8 cellular contexts compared by ENCODE assay signal in the genomic region with DNA sequence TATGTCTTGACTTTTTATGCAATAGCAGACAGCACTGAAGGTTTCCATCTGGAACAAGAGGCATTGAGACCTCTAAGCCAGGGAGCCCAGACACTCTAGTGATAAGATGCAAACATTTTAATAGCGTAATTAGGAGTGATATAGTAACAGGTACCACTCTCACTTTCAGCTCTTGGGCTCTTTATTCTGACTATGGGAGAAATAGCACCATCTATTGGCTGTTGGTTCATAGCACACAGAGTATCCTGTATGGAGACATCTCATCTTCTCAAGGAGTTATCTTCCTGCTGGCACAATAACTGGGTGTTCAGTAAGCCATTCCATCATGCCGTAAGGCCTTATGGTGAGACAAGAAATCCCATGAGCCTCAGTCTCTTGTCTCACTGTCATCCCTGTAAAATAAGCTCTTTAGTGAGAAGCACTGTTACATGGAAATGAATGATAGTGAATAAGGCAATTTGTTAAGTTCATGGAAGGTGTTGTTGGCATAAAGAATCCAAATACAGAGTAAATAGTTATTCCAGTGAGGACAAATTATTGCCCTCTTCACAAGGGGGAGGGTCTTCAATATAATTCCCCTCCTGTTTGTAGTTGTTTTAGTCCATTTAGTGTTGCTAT. TPM values are rescaled to one million over a fixed set of nuclear protein-coding genes. Genes with fewer than 3 reads are reported as not detected.
A peak's percentile ranks its signal among the peaks of the same experiment; 100 is the strongest.
DNase-seq lines count a peak whose midpoint lies in the region; ATAC-seq, FAIRE-seq and TF ChIP-seq lines count a peak whose summit lies in the region.

No MANE protein-coding gene starts in this region.

- H3K9ac ChIP-seq in KMS-11 (no peak overlapping the region), kidney (ENCODE audit: low read length in 2 of 2) (no peak overlapping the region)

- TF ChIP-seq CTCF in CD4-positive, alpha-beta T cell (IDR thresholded peaks at IDR 0.05): peak; percentile 42
- peak; percentile 73 for TF ChIP-seq CTCF in KMS-11 (conservative IDR thresholded peaks at IDR 0.05; ENCODE audit: low read depth, low read length)
- TF ChIP-seq CTCF in WERI-Rb-1 (IDR thresholded peaks at IDR 0.05; ENCODE audit: low read depth, low read length): peak; percentile 71
- peak; percentile 47 for TF ChIP-seq CTCF in kidney (IDR thresholded peaks at IDR 0.05; ENCODE audit: borderline replicate concordance, extremely low read depth, insufficient read depth)

- POLR2A ChIA-PET in CD4-positive, alpha-beta T cell (lab: Charles Lee): no interaction called here

- H3K27ac ChIP-seq in CD4-positive, alpha-beta T cell (ENCODE audit: low read depth, low read length): no peak overlapping the region
- H3K27ac ChIP-seq in KMS-11 (no peak overlapping the region), WERI-Rb-1 (no peak overlapping the region), kidney (ENCODE audit: low read depth in 2 of 2, low read length in 2 of 2) (no peak overlapping the region)

- no peak overlapping the region for H3K4me2 ChIP-seq in KMS-11

- H3K27me3 ChIP-seq in CD4-positive, alpha-beta T cell (ENCODE audit: control insufficient read depth, insufficient read depth, low read length): no peaks in the 10 kb centered on the region
- no peaks in the 10 kb centered on the region for H3K27me3 ChIP-seq in KMS-11 (ENCODE audit: insufficient read depth, low read depth)
- H3K27me3 ChIP-seq in WERI-Rb-1 (ENCODE audit: insufficient read depth, low read depth, severe bottlenecking): no peaks in the 10 kb centered on the region
- no peaks in the 10 kb centered on the region for H3K27me3 ChIP-seq in H7 (ENCODE audit: control insufficient read depth, insufficient read depth, low read length)
- H3K27me3 ChIP-seq in MG63: no peaks in the 10 kb centered on the region

- no peaks in the 10 kb centered on the region for H3K9me3 ChIP-seq in CD4-positive, alpha-beta T cell (ENCODE audit: control insufficient read depth, low read length)
- H3K9me3 ChIP-seq in WERI-Rb-1 (ENCODE audit: severe bottlenecking) (peaks cover 3% of the 10 kb centered on the region), kidney (ENCODE audit: control insufficient read depth in 1 of 2, low read length in 2 of 2) (no peaks in the 10 kb centered on the region), MG63 (no peaks in the 10 kb centered on the region)

- FAIRE-seq in kidney (lab: Jason Lieb, UNC): no peak

- no peaks in the 10 kb centered on the region for H3K9me3 Mint-ChIP-seq in CD4-positive, alpha-beta T cell

- CTCF ChIA-PET in CD4-positive, alpha-beta T cell (lab: Charles Lee): no interaction called here

- no peak overlapping the region for H2AFZ ChIP-seq in KMS-11 (ENCODE audit: low read depth)

- no peak overlapping the region for H3K27ac Mint-ChIP-seq in CD4-positive, alpha-beta T cell

- H3K27me3 Mint-ChIP-seq in CD4-positive, alpha-beta T cell: no peaks in the 10 kb centered on the region

- no peaks in the 10 kb centered on the region for H3K79me2 ChIP-seq in KMS-11 (ENCODE audit: insufficient read depth, low read depth)

- no peaks in the 10 kb centered on the region for H3K4me1 ChIP-seq in KMS-11 (ENCODE audit: low read depth, poor library complexity, severe bottlenecking)
- H3K4me1 ChIP-seq in kidney (ENCODE audit: control insufficient read depth in 1 of 2, insufficient read depth in 1 of 2, low read depth in 1 of 2, low read length in 2 of 2): peaks cover 0 to 5% of the 10 kb centered on the region in 2 donors

- no peak for DNase-seq in CD4-positive, alpha-beta T cell
- DNase-seq in WERI-Rb-1: no peak
- no peak for DNase-seq in kidney
- no peak for DNase-seq in H7
- no peak for DNase-seq in MG63
- DNase-seq in activated CD8-positive, alpha-beta memory T cell treated with anti-CD3 and anti-CD28 coated beads for 24 hours: no peak

- H4K20me1 ChIP-seq in KMS-11 (ENCODE audit: insufficient read depth): no peaks in the 10 kb centered on the region

- H3K36me3 ChIP-seq in KMS-11 (ENCODE audit: insufficient read depth) (no peaks in the 10 kb centered on the region), WERI-Rb-1 (peaks cover 48% of the 10 kb centered on the region), kidney (ENCODE audit: control insufficient read depth in 1 of 2, insufficient read depth in 2 of 2, low read length in 2 of 2) (peaks cover 6% of the 10 kb centered on the region in 2 donors), H7 (replicated peaks; ENCODE audit: control insufficient read depth, insufficient read depth, low read length) (peaks cover 2% of the 10 kb centered on the region), MG63 (peaks cover 32% of the 10 kb centered on the region)

- H3K4me3 ChIP-seq in KMS-11 (IDR thresholded peaks at IDR 0.05; ENCODE audit: insufficient read depth, low read depth, low read length) (no peak overlapping the region), WERI-Rb-1 (ENCODE audit: low read depth, low read length) (no peak overlapping the region), kidney (ENCODE audit: low read length in 2 of 2) (no peak overlapping the region), H7 (ENCODE audit: insufficient read depth, low read depth, low read length) (no peak overlapping the region), MG63 (no peak overlapping the region)

- intact Hi-C loops in CD4-positive, alpha-beta T cell (cut with DNase I, micrococcal nuclease): loop anchor here in 1 of 2 experiments (2.0 kb wide), 1 partner anchor 352 kb away; no protein-coding TSS in a partner anchor
- intact Hi-C loops in kidney (cut with DNase I): no loop called here

- ATAC-seq in CD4-positive, alpha-beta T cell (ENCODE audit: poor library complexity): no peak
- peak; percentile 66 for ATAC-seq in GM18868 (IDR thresholded peaks at IDR 0.05; ENCODE audit: unreplicated experiment)

- peaks cover 27% of the 10 kb centered on the region for H3K36me3 Mint-ChIP-seq in CD4-positive, alpha-beta T cell (ENCODE audit: low read depth)

- no peak overlapping the region for H3K4me3 Mint-ChIP-seq in CD4-positive, alpha-beta T cell

- no peaks in the 10 kb centered on the region for H3K4me1 Mint-ChIP-seq in CD4-positive, alpha-beta T cell (ENCODE audit: low read depth)

RNA-seq across cellular contexts. Expression of a gene that starts 48.3 kb away (rescaled TPM):
- 10 to 100 TPM; 13.7 to 15.5 TPM for total RNA-seq in CD4-positive, alpha-beta T cell
- 14.1 TPM for total RNA-seq in kidney
- polyA plus RNA-seq in kidney (ENCODE audit: insufficient read depth, low read depth, low replicate concordance): 9.2 TPM
- 7.1 and 13.7 TPM in 2 replicates for total RNA-seq in H7 (2014; rRNA removed; shearing (Covaris generic))
- total RNA-seq in MG63 (2014; rRNA removed; shearing (Covaris generic); ENCODE audit: low replicate concordance): 5.8 and 6.8 TPM in 2 replicates
